Comparison of ENCODE assay signal across 31 cellular contexts in the genomic region with DNA sequence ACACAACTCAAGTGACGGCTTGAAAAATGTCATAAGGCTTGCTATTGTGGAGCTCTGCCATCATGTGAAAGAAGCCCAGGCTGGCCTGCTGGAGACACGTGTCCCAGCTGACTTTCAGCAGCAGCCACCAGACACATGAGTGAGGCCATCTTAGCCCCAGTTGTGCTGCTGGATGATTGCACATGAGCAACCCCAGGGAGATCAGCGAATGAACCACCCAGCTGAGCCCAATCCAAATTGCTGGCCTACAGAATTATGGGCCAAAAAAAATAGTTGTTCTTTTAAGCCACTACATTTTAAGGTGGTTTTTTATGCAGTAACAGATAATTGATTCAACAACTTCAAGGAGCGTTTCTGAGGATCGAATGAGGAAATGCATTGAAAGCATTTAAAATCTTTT. TPM values are rescaled to one million over a fixed set of nuclear protein-coding genes. Genes with fewer than 3 reads are reported as not detected.
"Had no signal": no experiment of that assay in that cellular context is flagged by ENCODE, and none has a peak within 500 bp of the region (broad histone marks: within the 10 kb centered on the region; RNA-seq: fewer than 3 reads in every experiment).

No MANE protein-coding gene starts in this region.

- H3K4me1 Mint-ChIP-seq: natural killer cell; nephron; neural progenitor cell; stimulated activated effector memory CD8-positive, alpha-beta T cell treated with anti-CD3 and anti-CD28 coated beads, Interleukin-12 subunit alpha, Interleukin-12 subunit beta, amount 100 ng/mL, for 72 hours; stimulated activated naive B cell treated with anti-CD40 and anti-IgM and Interleukin-4, amounts not matched to agents 10 μg/mL and 1 μg/mL and 100 μg/mL, for 72 hours had no signal

- H3K36me3 Mint-ChIP-seq: natural killer cell; neural progenitor cell; stimulated activated effector memory CD8-positive, alpha-beta T cell treated with anti-CD3 and anti-CD28 coated beads, Interleukin-12 subunit alpha, Interleukin-12 subunit beta, amount 100 ng/mL, for 72 hours; stimulated activated naive B cell treated with anti-CD40 and anti-IgM and Interleukin-4, amounts not matched to agents 10 μg/mL and 1 μg/mL and 100 μg/mL, for 72 hours; type B pancreatic cell had no signal

- H3K4me3 Mint-ChIP-seq: naive thymus-derived CD4-positive, alpha-beta T cell; natural killer cell; nephron; neural progenitor cell; stimulated activated effector memory CD8-positive, alpha-beta T cell treated with anti-CD3 and anti-CD28 coated beads, Interleukin-12 subunit alpha, Interleukin-12 subunit beta, amount 100 ng/mL, for 72 hours; stimulated activated naive B cell treated with anti-CD40 and anti-IgM and Interleukin-4, amounts not matched to agents 10 μg/mL and 1 μg/mL and 100 μg/mL, for 72 hours; stimulated activated naive CD8-positive, alpha-beta T cell treated with anti-CD3 and anti-CD28 coated beads, Interleukin-15, Interleukin-2, amounts not matched to agents 100 ng/mL and 50 ng/mL, for 24 hours; type B pancreatic cell had no signal

- H3K4me2 ChIP-seq: neural progenitor cell, smooth muscle cell had no signal

- H2AFZ ChIP-seq: neural progenitor cell, parathyroid adenoma had no signal

- H3K27me3 ChIP-seq: ovary, testis, uterus had no signal

- H3K27ac Mint-ChIP-seq: naive thymus-derived CD4-positive, alpha-beta T cell; natural killer cell; nephron; neural progenitor cell; progenitor cell of endocrine pancreas; stimulated activated effector memory CD8-positive, alpha-beta T cell treated with anti-CD3 and anti-CD28 coated beads, Interleukin-12 subunit alpha, Interleukin-12 subunit beta, amount 100 ng/mL, for 72 hours; stimulated activated naive B cell treated with anti-CD40 and anti-IgM and Interleukin-4, amounts not matched to agents 10 μg/mL and 1 μg/mL and 100 μg/mL, for 72 hours; stimulated activated naive CD8-positive, alpha-beta T cell treated with anti-CD3 and anti-CD28 coated beads, Interleukin-15, Interleukin-2, amounts not matched to agents 100 ng/mL and 50 ng/mL, for 24 hours; type B pancreatic cell had no signal

- H3K4me3 ChIP-seq: neural progenitor cell, ovary, psoas muscle, skin epidermis, smooth muscle cell, spleen, suprapubic skin, testis, tibial artery, transverse colon, upper lobe of right lung, uterus had no signal

- H3K79me2 ChIP-seq: parathyroid adenoma had no signal

- H3K9me3 Mint-ChIP-seq: natural killer cell; neural progenitor cell; stimulated activated effector memory CD8-positive, alpha-beta T cell treated with anti-CD3 and anti-CD28 coated beads, Interleukin-12 subunit alpha, Interleukin-12 subunit beta, amount 100 ng/mL, for 72 hours; stimulated activated naive CD8-positive, alpha-beta T cell treated with anti-CD3 and anti-CD28 coated beads, Interleukin-15, Interleukin-2, amounts not matched to agents 100 ng/mL and 50 ng/mL, for 24 hours; type B pancreatic cell had no signal

- DNase-seq: naive thymus-derived CD4-positive, alpha-beta T cell; natural killer cell; occipital lobe; ovary; posterior cingulate gyrus; psoas muscle; right cardiac atrium; spleen; stimulated activated CD4-positive, alpha-beta T cell treated with anti-CD3 and anti-CD28 coated beads, Interleukin-12 subunit alpha, Interleukin-12 subunit beta, amount 100 ng/mL, for 4 hours; stimulated activated CD4-positive, alpha-beta T cell treated with anti-CD3 and anti-CD28 coated beads, Interleukin-1b, Interleukin-23, amount 100 ng/mL, for 48 hours; stimulated activated CD4-positive, alpha-beta T cell treated with anti-CD3 and anti-CD28 coated beads, Interleukin-4, amount 100 ng/mL, for 1 hour; stimulated activated naive B cell treated with anti-CD40 and anti-IgM and Interleukin-4, amounts not matched to agents 10 μg/mL and 1 μg/mL and 100 μg/mL, for 72 hours; stimulated activated naive CD4-positive, alpha-beta T cell treated with Interleukin-2 at 50 U/mL for 16 hours; substantia nigra; testis; tibial artery; transverse colon; upper lobe of right lung; uterus had no signal

- H3K36me3 ChIP-seq: neural progenitor cell, ovary, spleen, suprapubic skin, tibial artery, transverse colon, upper lobe of right lung, uterus had no signal

- H3K27ac ChIP-seq: neural progenitor cell, ovary, parathyroid adenoma, psoas muscle, skin epidermis, spleen, suprapubic skin, testis, tibial artery, transverse colon, upper lobe of right lung, uterus had no signal

- H3K9me3 ChIP-seq: psoas muscle, suprapubic skin, testis, transverse colon, upper lobe of right lung, uterus had no signal

- H3K4me1 ChIP-seq: neural progenitor cell, parathyroid adenoma, suprapubic skin, testis, tibial artery, transverse colon, upper lobe of right lung, uterus had no signal

- ATAC-seq: naive thymus-derived CD4-positive, alpha-beta T cell; natural killer cell; psoas muscle; right cardiac atrium; sciatic nerve; stimulated activated effector memory CD8-positive, alpha-beta T cell treated with anti-CD3 and anti-CD28 coated beads, Interleukin-12 subunit alpha, Interleukin-12 subunit beta, amount 100 ng/mL, for 72 hours; stimulated activated naive B cell treated with anti-CD40 and anti-IgM and Interleukin-4, amounts not matched to agents 10 μg/mL and 1 μg/mL and 100 μg/mL, for 72 hours; upper lobe of right lung had no signal

RNA-seq across cellular contexts. Expression of a gene that starts 17.5 kb away (rescaled TPM):
- total RNA-seq: occipital lobe, progenitor cell of endocrine pancreas had no signal
- polyA plus RNA-seq: naive thymus-derived CD4-positive, alpha-beta T cell; neural cell had no signal

RNA-seq across cellular contexts. Expression of a gene that starts 19.1 kb away (rescaled TPM):
- total RNA-seq: naive thymus-derived CD4-positive, alpha-beta T cell; natural killer cell; transverse colon had no signal
- polyA plus RNA-seq: naive thymus-derived CD4-positive, alpha-beta T cell had no signal
